ENCODE assay signal across 8 cellular contexts in the genomic region with DNA sequence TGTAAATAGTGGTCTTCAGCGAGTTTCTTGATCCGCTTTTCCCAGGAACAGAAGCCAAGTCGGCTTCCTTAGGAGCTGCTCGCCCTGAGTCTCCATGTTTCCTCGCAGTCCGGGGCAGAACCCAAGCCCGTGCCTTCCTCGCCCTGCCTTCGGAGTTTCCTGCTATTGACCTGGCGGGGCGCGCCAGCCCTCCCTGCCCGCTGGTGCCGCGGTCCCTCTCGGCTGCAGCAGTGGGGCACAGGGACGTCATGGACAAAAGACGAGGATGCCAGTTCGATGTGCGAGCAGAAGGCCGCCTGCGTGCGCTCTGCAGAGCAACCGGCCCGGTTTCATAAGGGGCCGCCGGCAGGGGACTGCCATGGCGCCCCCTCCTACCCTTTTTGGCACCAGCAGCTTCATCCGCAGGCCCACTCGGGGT. TPM values are rescaled to one million over a fixed set of nuclear protein-coding genes. Genes with fewer than 3 reads are reported as not detected.
DNase-seq lines count a peak whose midpoint lies in the region; ATAC-seq and TF ChIP-seq lines count a peak whose summit lies in the region.

No MANE protein-coding gene starts in this region.

- H3K27me3 ChIP-seq in GM23248 (replicated peaks; ENCODE audit: insufficient read depth): no peaks in the 10 kb centered on the region
- H3K27me3 ChIP-seq in PC-3 (ENCODE audit: low read length): no peaks in the 10 kb centered on the region
- H3K27me3 ChIP-seq in HAP-1 (ENCODE audit: low read depth): peaks cover 28% of the 10 kb centered on the region

- H2AFZ ChIP-seq in GM23248 (peak overlapping the region; percentile 97), PC-3 (ENCODE audit: low read length) (no peak overlapping the region)

- H4K20me1 ChIP-seq in GM23248 (ENCODE audit: insufficient read depth) (no peaks in the 10 kb centered on the region), PC-3 (ENCODE audit: low read length) (no peaks in the 10 kb centered on the region)

- TF ChIP-seq POLR2A in lower leg skin (IDR thresholded peaks at IDR 0.05): no peak

- in situ Hi-C loops in GM23248 (cut with MboI) (loop anchor here (10.0 kb wide), 2 partner anchors 577 to 857 kb away; no protein-coding TSS in a partner anchor), HAP-1 (cut with MboI; ENCODE audit: low sequenced_read_pairs) (loop anchor here (10.0 kb wide), 2 partner anchors 577 to 857 kb away; no protein-coding TSS in a partner anchor)

- H3K9me2 ChIP-seq in GM23248 (ENCODE audit: insufficient read depth) (no peaks in the 10 kb centered on the region), PC-3 (replicated peaks; ENCODE audit: low read length) (no peaks in the 10 kb centered on the region)

- no peaks in the 10 kb centered on the region for H3K9me3 ChIP-seq in GM23248 (ENCODE audit: low read depth)
- H3K9me3 ChIP-seq in PC-3 (ENCODE audit: low read length): no peaks in the 10 kb centered on the region
- H3K9me3 ChIP-seq in HAP-1: no peaks in the 10 kb centered on the region

- no peaks in the 10 kb centered on the region for H3K36me3 ChIP-seq in GM23248 (ENCODE audit: low read depth)
- no peaks in the 10 kb centered on the region for H3K36me3 ChIP-seq in PC-3 (ENCODE audit: low read depth, low read length)
- no peaks in the 10 kb centered on the region for H3K36me3 ChIP-seq in HAP-1 (replicated peaks)

- H3K4me2 ChIP-seq in GM23248 (ENCODE audit: unreplicated experiment) (peak overlapping the region; percentile 83), PC-3 (ENCODE audit: low read length) (no peak overlapping the region)

- H3K79me2 ChIP-seq in GM23248 (ENCODE audit: insufficient read depth) (no peaks in the 10 kb centered on the region), PC-3 (ENCODE audit: low read length) (no peaks in the 10 kb centered on the region)

- H3K4me3 Mint-ChIP-seq in CD14-positive monocyte (peak overlapping the region; percentile 71 to 85), T-cell (peak overlapping the region; percentile 74 to 79 (median 79))
- H3K4me3 Mint-ChIP-seq in central memory CD8-positive, alpha-beta T cell: peak overlapping the region; percentile 72
- H3K4me3 Mint-ChIP-seq in stimulated activated naive CD8-positive, alpha-beta T cell treated with anti-CD3 and anti-CD28 coated beads, Interleukin-15, Interleukin-2, amounts not matched to agents 100 ng/mL and 50 ng/mL, for 24 hours: peak overlapping the region; percentile 74

- POLR2A ChIA-PET in T-cell (lab: Charles Lee): interaction anchor here in 1 of 2 donors (0.7 kb wide), 1 partner anchor 51 kb away, joined by 3 read pairs; a partner anchor contains a TSS
- POLR2A ChIA-PET in PC-3 (lab: Charles Lee; ENCODE audit: unreplicated experiment): no interaction called here

- H3K27ac Mint-ChIP-seq in CD14-positive monocyte (no peak overlapping the region), T-cell (peak overlapping the region; percentile 96 to 97)
- H3K27ac Mint-ChIP-seq in central memory CD8-positive, alpha-beta T cell (ENCODE audit: low read depth): peak overlapping the region; percentile 82
- peak overlapping the region; percentile 69 for H3K27ac Mint-ChIP-seq in stimulated activated naive CD8-positive, alpha-beta T cell treated with anti-CD3 and anti-CD28 coated beads, Interleukin-15, Interleukin-2, amounts not matched to agents 100 ng/mL and 50 ng/mL, for 24 hours

- H3K4me3 ChIP-seq in GM23248 (peak overlapping the region; percentile 73), lower leg skin (ENCODE audit: low read depth, poor library complexity, severe bottlenecking) (peak overlapping the region; percentile 22), PC-3 (ENCODE audit: low read length) (no peak overlapping the region), HAP-1 (no peak overlapping the region)

- H3F3A ChIP-seq in GM23248 (ENCODE audit: insufficient read depth) (no peaks in the 10 kb centered on the region), PC-3 (ENCODE audit: low read length, unreplicated experiment) (no peaks in the 10 kb centered on the region)

- H3K9me3 Mint-ChIP-seq in CD14-positive monocyte: peaks cover 0 to 2% (median 0%) of the 10 kb centered on the region in 7 donors
- H3K9me3 Mint-ChIP-seq in T-cell: no peaks in the 10 kb centered on the region
- H3K9me3 Mint-ChIP-seq in central memory CD8-positive, alpha-beta T cell: no peaks in the 10 kb centered on the region
- H3K9me3 Mint-ChIP-seq in stimulated activated naive CD8-positive, alpha-beta T cell treated with anti-CD3 and anti-CD28 coated beads, Interleukin-15, Interleukin-2, amounts not matched to agents 100 ng/mL and 50 ng/mL, for 24 hours: no peaks in the 10 kb centered on the region

- peak; percentile 15 to 44 (median 26) for ATAC-seq in T-cell (replicated peaks in 1 of 4)
- peak; percentile 4 for ATAC-seq in central memory CD8-positive, alpha-beta T cell (replicated peaks; ENCODE audit: extremely low read depth, poor library complexity, severe bottlenecking)
- no peak for ATAC-seq in PC-3

- H3K9ac ChIP-seq in GM23248 (peak overlapping the region; percentile 84), PC-3 (ENCODE audit: low read length) (no peak overlapping the region)

- H3K36me3 Mint-ChIP-seq in CD14-positive monocyte: no peaks in the 10 kb centered on the region
- no peaks in the 10 kb centered on the region for H3K36me3 Mint-ChIP-seq in T-cell
- H3K36me3 Mint-ChIP-seq in central memory CD8-positive, alpha-beta T cell (ENCODE audit: insufficient read depth): peaks cover 11% of the 10 kb centered on the region
- no peaks in the 10 kb centered on the region for H3K36me3 Mint-ChIP-seq in stimulated activated naive CD8-positive, alpha-beta T cell treated with anti-CD3 and anti-CD28 coated beads, Interleukin-15, Interleukin-2, amounts not matched to agents 100 ng/mL and 50 ng/mL, for 24 hours (ENCODE audit: low read depth)

- 4 to 7% methylated on average over 30 of the region's 30 CpGs for WGBS in GM23248 (ENCODE audit: low coverage in 1 of 2, low lambda C conversion rate in 2 of 2, missing lambda C conversion rate in 2 of 2), 2 experiments
- 21 to 42% methylated on average over 30 of the region's 30 CpGs for WGBS in lower leg skin, 2 donors

- no TSS peak for BruUV-seq in PC-3 (replicated peaks; lab: Mats Ljungman, UMichigan)

- H3K27ac ChIP-seq in GM23248 (peak overlapping the region; percentile 43), PC-3 (ENCODE audit: low read length) (no peak overlapping the region)

- TF ChIP-seq CTCF in CD14-positive monocyte (IDR thresholded peaks at IDR 0.05): no peak
- TF ChIP-seq CTCF in lower leg skin (IDR thresholded peaks at IDR 0.05): no peak
- no peak for TF ChIP-seq CTCF in PC-3 (conservative IDR thresholded peaks at IDR 0.05; ENCODE audit: low read depth, low read length)

- H3K4me1 ChIP-seq in GM23248 (ENCODE audit: insufficient read depth) (peaks cover 7% of the 10 kb centered on the region), PC-3 (ENCODE audit: insufficient read depth, low read length) (no peaks in the 10 kb centered on the region), HAP-1 (peaks cover 11% of the 10 kb centered on the region)

- peaks cover 43 to 53% (median 52%) of the 10 kb centered on the region in 3 donors for H3K27me3 Mint-ChIP-seq in CD14-positive monocyte (ENCODE audit: low read depth in 3 of 3)
- H3K27me3 Mint-ChIP-seq in T-cell: no peaks in the 10 kb centered on the region
- no peaks in the 10 kb centered on the region for H3K27me3 Mint-ChIP-seq in central memory CD8-positive, alpha-beta T cell
- peaks cover 5% of the 10 kb centered on the region for H3K27me3 Mint-ChIP-seq in stimulated activated naive CD8-positive, alpha-beta T cell treated with anti-CD3 and anti-CD28 coated beads, Interleukin-15, Interleukin-2, amounts not matched to agents 100 ng/mL and 50 ng/mL, for 24 hours

- intact Hi-C loops in CD14-positive monocyte (cut with micrococcal nuclease): loop anchor here (10.0 kb wide), 3 partner anchors 857 to 887 kb away; no protein-coding TSS in a partner anchor
- intact Hi-C loops in lower leg skin (cut with DNase I; ENCODE audit: low total_unique reads): loop anchor here (10.0 kb wide), 1 partner anchor 857 kb away; no protein-coding TSS in a partner anchor
- intact Hi-C loops in PC-3 (cut with micrococcal nuclease): loop anchor here (5.0 kb wide), 3 partner anchors 259 to 854 kb away; no protein-coding TSS in a partner anchor

- CTCF ChIA-PET in T-cell (lab: Charles Lee): interaction anchor here (0.6 to 2.8 kb wide), 12 partner anchors 9 to 1017 kb away, joined by 3 to 12 read pairs (median 4); a partner anchor contains a TSS
- CTCF ChIA-PET in PC-3 (lab: Charles Lee): no interaction called here

- H3K4me1 Mint-ChIP-seq in CD14-positive monocyte: peaks cover 20% of the 10 kb centered on the region
- H3K4me1 Mint-ChIP-seq in T-cell: peaks cover 48 to 57% (median 49%) of the 10 kb centered on the region in 3 donors
- H3K4me1 Mint-ChIP-seq in central memory CD8-positive, alpha-beta T cell: peaks cover 38% of the 10 kb centered on the region
- H3K4me1 Mint-ChIP-seq in stimulated activated naive CD8-positive, alpha-beta T cell treated with anti-CD3 and anti-CD28 coated beads, Interleukin-15, Interleukin-2, amounts not matched to agents 100 ng/mL and 50 ng/mL, for 24 hours (ENCODE audit: low read depth): peaks cover 41% of the 10 kb centered on the region

- DNase-seq in CD14-positive monocyte (ENCODE audit: low spot score): no peak
- DNase-seq in GM23248: peak; percentile 67
- peak in 18 of 34 experiments; percentile 2 to 57 (median 18) for DNase-seq in T-cell
- DNase-seq in central memory CD8-positive, alpha-beta T cell (ENCODE audit: low spot score in 2 of 2): no peak
- DNase-seq in lower leg skin (ENCODE audit: low spot score in 2 of 2): peak in 1 of 2 donors; percentile 88
- DNase-seq in PC-3: no peak
- DNase-seq in HAP-1 (ENCODE audit: low spot score in 2 of 2): no peak

RNA-seq across cellular contexts. Expression of a gene that starts 51.4 kb away (rescaled TPM):
- 1 to 10 TPM; 1.1 to 3.3 TPM for polyA plus RNA-seq in CD14-positive monocyte
- 0.38 and 0.86 TPM in 2 replicates for total RNA-seq in GM23248 (2014; rRNA removed; shearing (Covaris generic))
- polyA plus RNA-seq in GM23248 (2016; fragmentation: Nextera tagmentation; extraction: Ambion mirVana): 1.6 and 1.7 TPM in 2 replicates
- 10 to 100 TPM; 11.7 to 19.9 (median 15.0) TPM for total RNA-seq in T-cell
- total RNA-seq in lower leg skin: 1 to 10 TPM; 3.6 to 5.8 (median 4.4) TPM
- total RNA-seq in PC-3 (2014; rRNA removed): 3.4 TPM in 1 of 2 replicates, not detected in the other

Comparison
In these comparisons a context has a peak if more than half of its experiments do, and no peak if none do; other contexts are left out.
1. DNase-seq: peak in GM23248 (single experiment) and T-cell (18 of 34); none in CD14-positive monocyte (single experiment), central memory CD8-positive, alpha-beta T cell (0 of 2), PC-3 (single experiment) and HAP-1 (0 of 2).
2. H3K27ac Mint-ChIP-seq: peak in T-cell (2 of 2), central memory CD8-positive, alpha-beta T cell (single experiment) and stimulated activated naive CD8-positive, alpha-beta T cell treated with anti-CD3 and anti-CD28 coated beads, Interleukin-15, Interleukin-2, amounts not matched to agents 100 ng/mL and 50 ng/mL, for 24 hours (single experiment); none in CD14-positive monocyte (0 of 7).
3. H3K4me3 ChIP-seq: peak in GM23248 (single experiment) and lower leg skin (single experiment); none in PC-3 (single experiment) and HAP-1 (single experiment).
4. Peak in every context shown above with its lines, with median percentiles within 50 percentile points of each other: H3K4me3 Mint-ChIP-seq.